In the genomic region with DNA sequence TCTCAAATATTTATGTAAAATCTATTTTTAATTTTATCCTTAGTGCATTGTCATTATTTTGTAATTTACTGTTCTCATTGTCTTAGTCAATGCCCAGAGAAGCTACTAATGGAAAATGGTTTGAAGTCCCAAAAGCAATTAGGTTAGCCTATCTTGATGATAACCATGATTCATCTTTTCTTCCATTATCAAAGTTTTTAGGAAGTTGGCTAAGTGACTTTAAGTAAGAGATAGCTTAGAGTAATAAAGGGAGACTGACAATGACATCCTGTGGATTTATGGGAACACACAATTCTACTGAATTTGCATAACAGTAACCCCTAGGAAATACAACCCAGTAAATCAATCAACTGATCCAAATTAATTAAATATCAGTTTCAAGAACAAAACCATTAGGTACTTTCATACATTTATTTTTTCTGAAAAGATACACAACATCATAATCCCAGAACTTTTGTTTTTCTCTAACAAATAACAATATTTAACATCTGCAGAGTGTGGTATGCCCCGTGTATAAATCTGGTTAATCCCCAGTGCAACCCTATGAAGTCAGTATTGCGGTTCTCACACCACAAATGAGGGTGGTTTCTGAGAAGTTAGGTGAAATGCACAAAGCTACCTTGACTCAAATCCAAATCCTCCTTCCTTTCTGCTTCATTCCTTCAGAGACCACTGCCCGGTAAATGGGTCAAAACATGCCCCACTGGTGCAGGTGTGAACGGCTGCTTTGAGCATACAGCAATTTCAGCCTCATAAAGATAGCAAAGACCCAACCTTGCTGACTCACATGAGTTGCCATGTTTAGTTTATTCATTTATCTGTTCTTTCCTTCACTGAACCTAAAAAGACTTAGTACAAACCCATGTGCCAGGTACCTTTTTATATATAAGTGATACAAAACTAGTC, we compare ENCODE assay signal across 22 cellular contexts.
DNase-seq lines count a peak whose midpoint lies in the region; ATAC-seq, FAIRE-seq and TF ChIP-seq lines count a peak whose summit lies in the region.
"Had no signal": no experiment of that assay in that cellular context is flagged by ENCODE, and none has a peak within 500 bp of the region (broad histone marks: within the 10 kb centered on the region; RNA-seq: fewer than 3 reads in every experiment).

No MANE protein-coding gene starts in this region.

- H3K27me3 ChIP-seq in A673 (replicated peaks; ENCODE audit: insufficient read depth, low read depth, low read length, poor library complexity) (no peaks in the 10 kb centered on the region), small intestine (ENCODE audit: control insufficient read depth in 2 of 2, insufficient read depth in 2 of 2, low read length in 2 of 2) (no peaks in the 10 kb centered on the region)
- H3K27me3 ChIP-seq: BLaER1 treated with 17β-estradiol and CSF1 and Interleukin-3, amounts not matched to agents 10 nM and 100 nM had no signal

- DNase-seq in A673 (ENCODE audit: low spot score) (peak; percentile 76), D721Med (ENCODE audit: insufficient read length, low spot score) (no peak), WTC11 (ENCODE audit: low spot score) (no peak), mucosa of descending colon (no peak), NCI-H69 (lab: John Stamatoyannopoulos, UW) (no peak), small intestine (no peak)
- DNase-seq: Caco-2; CD4-positive, alpha-beta memory T cell; GM23248; KG1; NCI-H1092; NCI-H1436; NCI-H2029; NCI-H2227 treated with DMSO at 0.1 percent for 48 hours; NCI-H510A; NCI-H774; NK-92 treated with Interleukin-12 subunit alpha and Interleukin-12 subunit beta, amount 100 ng/mL, for 24 hours had no signal

- H3K36me3 ChIP-seq in A673 (ENCODE audit: insufficient read depth, low read length, poor library complexity, severe bottlenecking) (no peaks in the 10 kb centered on the region), mucosa of descending colon (ENCODE audit: low read depth) (no peaks in the 10 kb centered on the region), small intestine (ENCODE audit: control insufficient read depth in 2 of 2, insufficient read depth in 2 of 2, low read length in 2 of 2) (no peaks in the 10 kb centered on the region)
- H3K36me3 ChIP-seq: BLaER1 treated with 17β-estradiol and CSF1 and Interleukin-3, amounts not matched to agents 10 nM and 100 nM; HAP-1 had no signal

- H3K4me1 Mint-ChIP-seq in WTC11, result peaks cover 32% of the 10 kb centered on the region
- H3K4me1 Mint-ChIP-seq: CD4-positive, alpha-beta memory T cell had no signal

- H3K36me3 Mint-ChIP-seq in WTC11, result peaks cover 8% of the 10 kb centered on the region

- WGBS in small intestine, 3 donors, result 63 to 83% (median 69%) methylated on average over 4 of the region's 4 CpGs

- no TSS peak for BruUV-seq in A673 (replicated peaks; lab: Mats Ljungman, UMichigan)

- ATAC-seq in WTC11, result peak; percentile 16; the same call in 1 of the 2 replicates
- peak; percentile 75 for ATAC-seq in mucosa of descending colon
- no peak for ATAC-seq in HG02970 (IDR thresholded peaks at IDR 0.05; ENCODE audit: low FRiP score, unreplicated experiment)
- ATAC-seq: HepG2 had no signal

- no peak overlapping the region for H3K27ac Mint-ChIP-seq in WTC11
- H3K27ac Mint-ChIP-seq: CD4-positive, alpha-beta memory T cell had no signal

- TF ChIP-seq CTCF in A673 (conservative IDR thresholded peaks at IDR 0.05; ENCODE audit: low read depth, low read length) (no peak), D721Med (IDR thresholded peaks at IDR 0.05; ENCODE audit: insufficient read depth, missing control alignments) (no peak), WTC11 (IDR thresholded peaks at IDR 0.05) (no peak), mucosa of descending colon (IDR thresholded peaks at IDR 0.05) (no peak)

- H3K9me3 ChIP-seq in A673 (ENCODE audit: low read depth, low read length, poor library complexity, severe bottlenecking) (peaks cover 5% of the 10 kb centered on the region), mucosa of descending colon (peaks cover 4% of the 10 kb centered on the region), small intestine (ENCODE audit: control insufficient read depth, low read depth) (no peaks in the 10 kb centered on the region)
- H3K9me3 ChIP-seq: Caco-2, HAP-1 had no signal

- intact Hi-C loops in A673 (cut with micrococcal nuclease; ENCODE audit: unreplicated experiment), result no loop called here
- intact Hi-C loops in mucosa of descending colon (cut with DNase I, micrococcal nuclease), result no loop called here

- CTCF ChIA-PET in A673 (lab: Charles Lee), result no interaction called here
- CTCF ChIA-PET in WTC11 (lab: Charles Lee), result no interaction called here

- no peak overlapping the region for H3K27ac ChIP-seq in A673 (ENCODE audit: low read depth, low read length, poor library complexity, severe bottlenecking)
- no peak overlapping the region for H3K27ac ChIP-seq in small intestine (ENCODE audit: low read depth in 1 of 2, low read length in 1 of 2)
- H3K27ac ChIP-seq: BLaER1 treated with 17β-estradiol and CSF1 and Interleukin-3, amounts not matched to agents 10 nM and 100 nM; GM23248 had no signal

- H3K4me3 ChIP-seq in A673 (ENCODE audit: low read depth, low read length, poor library complexity, severe bottlenecking) (no peak overlapping the region), mucosa of descending colon (no peak overlapping the region), small intestine (ENCODE audit: low read depth in 1 of 2, low read length in 2 of 2) (no peak overlapping the region)
- H3K4me3 ChIP-seq: BLaER1 treated with 17β-estradiol and CSF1 and Interleukin-3, amounts not matched to agents 10 nM and 100 nM; GM23248; HAP-1 had no signal

- peaks cover 32% of the 10 kb centered on the region for H3K4me1 ChIP-seq in A673 (ENCODE audit: insufficient read depth, low read length, poor library complexity, severe bottlenecking)
- no peaks in the 10 kb centered on the region for H3K4me1 ChIP-seq in mucosa of descending colon (ENCODE audit: low read depth)
- no peaks in the 10 kb centered on the region for H3K4me1 ChIP-seq in small intestine (ENCODE audit: control insufficient read depth in 2 of 2, insufficient read depth in 1 of 2, low read depth in 1 of 2, low read length in 1 of 2)
- H3K4me1 ChIP-seq: Caco-2, HAP-1 had no signal

- FAIRE-seq in D721Med (lab: Jason Lieb, UNC) (peak; percentile 38), small intestine (lab: Jason Lieb, UNC) (no peak)
- FAIRE-seq: GM12891, HepG2 had no signal

- H3K4me3 Mint-ChIP-seq in WTC11, result no peak overlapping the region
- H3K4me3 Mint-ChIP-seq: CD4-positive, alpha-beta memory T cell had no signal

- POLR2A ChIA-PET in A673 (lab: Charles Lee; ENCODE audit: low non-redundant PET) (no interaction called here), WTC11 (lab: Charles Lee) (no interaction called here)

- H3K27me3 Mint-ChIP-seq in WTC11 (ENCODE audit: low read depth), result no peaks in the 10 kb centered on the region

- peaks cover 10% of the 10 kb centered on the region for H3K9me3 Mint-ChIP-seq in WTC11

TF ChIP-seq in WTC11, 78 proteins besides CTCF, POLR2A, EP300 and RAD21 (continues in another document):
- TF ChIP-seq SP1 (CRISPR knock-in tag; conservative IDR thresholded peaks at IDR 0.05) (no peak), ESRRA (CRISPR knock-in tag; IDR thresholded peaks at IDR 0.05; ENCODE audit: borderline replicate concordance) (no peak), SMAD3 (CRISPR knock-in tag; IDR thresholded peaks at IDR 0.05; ENCODE audit: borderline replicate concordance) (no peak), MXD4 (CRISPR knock-in tag; IDR thresholded peaks at IDR 0.05; ENCODE audit: borderline replicate concordance) (no peak), ZBTB21 (CRISPR knock-in tag; IDR thresholded peaks at IDR 0.05; ENCODE audit: borderline replicate concordance) (no peak), KAT7 (CRISPR knock-in tag; IDR thresholded peaks at IDR 0.05; ENCODE audit: borderline replicate concordance) (no peak), PRRX2 (CRISPR knock-in tag; IDR thresholded peaks at IDR 0.05) (no peak), MLX (CRISPR knock-in tag; IDR thresholded peaks at IDR 0.05) (no peak)
- TF ChIP-seq, protein P1, sequence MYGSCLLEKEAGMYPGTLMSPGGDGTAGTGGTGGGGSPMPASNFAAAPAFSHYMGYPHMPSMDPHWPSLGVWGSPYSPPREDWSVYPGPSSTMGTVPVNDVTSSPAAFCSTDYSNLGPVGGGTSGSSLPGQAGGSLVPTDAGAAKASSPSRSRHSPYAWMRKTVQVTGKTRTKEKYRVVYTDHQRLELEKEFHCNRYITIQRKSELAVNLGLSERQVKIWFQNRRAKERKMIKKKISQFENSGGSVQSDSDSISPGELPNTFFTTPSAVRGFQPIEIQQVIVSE (CRISPR knock-in tag; IDR thresholded peaks at IDR 0.05; ENCODE audit: borderline replicate concordance), result no peak
- TF ChIP-seq, protein P2, sequence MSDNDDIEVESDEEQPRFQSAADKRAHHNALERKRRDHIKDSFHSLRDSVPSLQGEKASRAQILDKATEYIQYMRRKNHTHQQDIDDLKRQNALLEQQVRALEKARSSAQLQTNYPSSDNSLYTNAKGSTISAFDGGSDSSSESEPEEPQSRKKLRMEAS (CRISPR knock-in tag; IDR thresholded peaks at IDR 0.05), result no peak
- TF ChIP-seq, protein P3, sequence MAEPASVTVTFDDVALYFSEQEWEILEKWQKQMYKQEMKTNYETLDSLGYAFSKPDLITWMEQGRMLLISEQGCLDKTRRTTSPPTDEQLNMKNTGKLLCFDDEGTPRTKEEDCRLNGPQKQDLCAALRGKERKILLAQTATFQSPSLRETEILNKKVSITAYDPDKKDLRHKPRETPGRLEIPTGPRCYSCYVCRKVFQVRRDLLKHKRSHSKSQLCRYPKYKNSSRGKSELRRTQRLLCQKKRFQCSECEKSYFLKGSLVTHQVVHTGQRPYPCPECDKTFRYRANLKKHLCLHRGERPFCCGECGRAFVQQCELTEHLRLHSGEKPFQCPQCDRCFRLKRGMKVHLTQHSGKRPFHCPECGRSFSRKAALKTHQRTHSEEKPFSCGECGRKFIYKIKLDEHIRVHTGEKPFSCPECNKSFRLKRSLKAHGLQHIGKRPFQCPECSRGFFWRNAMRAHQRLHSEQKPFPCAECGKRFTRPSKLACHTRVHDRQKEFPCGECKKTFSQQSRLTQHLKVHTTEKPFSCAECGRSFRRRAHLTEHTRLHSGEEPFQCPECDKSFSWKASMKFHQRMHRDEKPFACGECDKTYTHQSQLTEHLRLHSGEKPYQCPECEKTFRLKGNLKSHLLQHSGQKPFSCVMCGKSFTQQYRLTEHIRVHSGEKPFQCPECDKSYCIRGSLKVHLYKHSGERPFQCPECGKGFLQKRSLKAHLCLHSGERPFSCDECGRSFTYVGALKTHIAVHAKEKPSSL (CRISPR knock-in tag; conservative IDR thresholded peaks at IDR 0.05), result no peak
